8 cellular contexts compared by ENCODE assay signal in the genomic region with DNA sequence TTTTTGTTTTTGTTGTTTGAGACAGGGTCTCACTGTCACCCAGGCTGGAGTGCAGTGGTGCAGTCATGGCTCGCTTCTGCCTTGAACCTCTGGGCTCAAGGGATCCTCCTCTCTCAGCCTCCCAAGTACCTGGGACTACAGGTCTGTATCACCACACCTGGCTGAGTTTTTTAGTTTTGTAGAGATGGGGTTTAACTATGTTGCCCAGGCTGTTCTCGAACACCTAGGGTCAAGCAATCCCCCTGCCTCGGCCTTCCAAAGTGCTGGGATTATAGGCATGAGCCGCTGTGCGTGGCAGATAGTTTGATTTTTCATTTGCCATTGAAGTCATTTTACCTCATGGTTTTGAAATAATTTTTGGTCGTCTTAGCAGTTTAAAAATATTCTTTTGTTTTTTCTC.
"Had no signal": no experiment of that assay in that cellular context is flagged by ENCODE, and none has a peak within 500 bp of the region (broad histone marks: within the 10 kb centered on the region; RNA-seq: fewer than 3 reads in every experiment).

No MANE protein-coding gene starts in this region.

- H3K4me3 ChIP-seq: GM23248, HAP-1 had no signal

- DNase-seq: GM23248, GOT3, H7, HFFc6 had no signal

- H3K4me1 ChIP-seq: HAP-1 had no signal

- H3K27ac ChIP-seq: GM23248, HL-60 had no signal

- H3K36me3 ChIP-seq: HAP-1 had no signal

- ATAC-seq: HCT116, HepG2 had no signal
